In genomic region chr5:176481659-176482213, GRCh38 we compare ENCODE assay signal across 25 cellular contexts. TPM values are rescaled to one million over a fixed set of nuclear protein-coding genes. Genes with fewer than 3 reads are reported as not detected.
DNase-seq lines count a peak whose midpoint lies in the region; ATAC-seq, FAIRE-seq and TF ChIP-seq lines count a peak whose summit lies in the region.
"Had no signal": no experiment of that assay in that cellular context is flagged by ENCODE, and none has a peak within 500 bp of the region (broad histone marks: within the 10 kb centered on the region; RNA-seq: fewer than 3 reads in every experiment).

No MANE protein-coding gene starts in this region.

- no peak overlapping the region for H3K4me3 ChIP-seq in HEK293 (ENCODE audit: low read depth, low read length)
- H3K4me3 ChIP-seq: mucosa of descending colon, transverse colon had no signal

- no peaks in the 10 kb centered on the region for H3K9me3 Mint-ChIP-seq in activated CD4-positive, alpha-beta T cell treated with anti-CD3 and anti-CD28 coated beads, Interleukin-2, amount 10 ng/mL, durations not matched to agents 24 days and 14 days
- H3K9me3 Mint-ChIP-seq: activated naive CD4-positive, alpha-beta T cell treated with anti-CD3 and anti-CD28 coated beads for 36 hours; stimulated activated memory B cell treated with anti-CD40 and anti-IgM and Interleukin-4, amounts not matched to agents 10 μg/mL and 1 μg/mL and 100 μg/mL, for 72 hours; WTC11 had no signal

- intact Hi-C loops in activated CD4-positive, alpha-beta T cell treated with anti-CD3 and anti-CD28 coated beads, Interleukin-2, amount 10 ng/mL, durations not matched to agents 24 days and 14 days (cut with micrococcal nuclease), result no loop called here

- POLR2A ChIA-PET in HEK293 (lab: Yijun Ruan, JAX), result no interaction called here

- H3K4me3 Mint-ChIP-seq in activated CD4-positive, alpha-beta T cell treated with anti-CD3 and anti-CD28 coated beads, Interleukin-2, amount 10 ng/mL, durations not matched to agents 24 days and 14 days, result no peak overlapping the region
- H3K4me3 Mint-ChIP-seq: activated naive CD4-positive, alpha-beta T cell treated with anti-CD3 and anti-CD28 coated beads for 36 hours; stimulated activated memory B cell treated with anti-CD40 and anti-IgM and Interleukin-4, amounts not matched to agents 10 μg/mL and 1 μg/mL and 100 μg/mL, for 72 hours; WTC11 had no signal

- no peaks in the 10 kb centered on the region for H3K27me3 Mint-ChIP-seq in activated CD4-positive, alpha-beta T cell treated with anti-CD3 and anti-CD28 coated beads, Interleukin-2, amount 10 ng/mL, durations not matched to agents 24 days and 14 days
- H3K27me3 Mint-ChIP-seq: stimulated activated memory B cell treated with anti-CD40 and anti-IgM and Interleukin-4, amounts not matched to agents 10 μg/mL and 1 μg/mL and 100 μg/mL, for 72 hours had no signal

- peaks cover 26 to 59% of the 10 kb centered on the region in 2 experiments for H3K36me3 ChIP-seq in HEK293 (ENCODE audit: control insufficient read depth in 2 of 2, insufficient read depth in 1 of 2, low read length in 2 of 2)

- TF ChIP-seq CTCF in HEK293 (tag by site-specific recombination; IDR thresholded peaks at IDR 0.05), result no peak

- H3K36me3 Mint-ChIP-seq in activated CD4-positive, alpha-beta T cell treated with anti-CD3 and anti-CD28 coated beads, Interleukin-2, amount 10 ng/mL, durations not matched to agents 24 days and 14 days (ENCODE audit: low read depth), result peaks cover 45% of the 10 kb centered on the region

- no peak for FAIRE-seq in GM19239 (lab: Jason Lieb, UNC)
- FAIRE-seq: frontal cortex, H1 had no signal

- no peak for ATAC-seq in GM19467 (IDR thresholded peaks at IDR 0.05; ENCODE audit: unreplicated experiment)
- ATAC-seq: left cardiac atrium; mucosa of descending colon; stimulated activated memory B cell treated with anti-CD40 and anti-IgM and Interleukin-4, amounts not matched to agents 10 μg/mL and 1 μg/mL and 100 μg/mL, for 72 hours; WTC11 had no signal

- no peaks in the 10 kb centered on the region for H3K9me3 ChIP-seq in HEK293 (ENCODE audit: control insufficient read depth, insufficient read depth, low read depth, low read length)
- H3K9me3 ChIP-seq: mucosa of descending colon, transverse colon had no signal

- in situ Hi-C loops in ACHN (cut with HindIII; ENCODE audit: low pct_ligation_motif_present, low pct_unique_long_range_greater_than_20kb, low sequenced_read_pairs), result no loop called here

- DNase-seq in activated CD4-positive, alpha-beta T cell treated with anti-CD3 and anti-CD28 coated beads, Interleukin-2, amount 10 ng/mL, durations not matched to agents 24 days and 14 days, result no peak
- DNase-seq in activated CD4-positive, alpha-beta T cell treated with anti-CD3 and anti-CD28 coated beads, Interleukin-2, amount 50 U/mL, for 1 hour, result no peak
- DNase-seq in UCSD-AML1 (lab: John Stamatoyannopoulos, UW; ENCODE audit: unreplicated experiment) (peak; percentile 20), iris pigment epithelial cell (ENCODE audit: low read depth) (peak; percentile 76), GM19239 (ENCODE audit: insufficient read length, low spot score) (no peak), ACHN (no peak)
- DNase-seq: 8988T; activated CD8-positive, alpha-beta memory T cell treated with anti-CD3 and anti-CD28 coated beads, Interleukin-2, amount 50 U/mL, for 48 hours; activated naive CD4-positive, alpha-beta T cell treated with anti-CD3 and anti-CD28 coated beads for 36 hours; Calu3; cortex of kidney; GF-D8; KG1; left cardiac atrium; mucosa of descending colon; NCI-H1092 treated with DMSO at 0.1 percent for 48 hours; NCI-H524 treated with DMSO at 0.1 percent for 48 hours; transverse colon had no signal

- no peak overlapping the region for H3K27ac ChIP-seq in HEK293 (ENCODE audit: extremely low read depth, low read depth, low read length)
- H3K27ac ChIP-seq: HL-60, transverse colon had no signal

- H3K4me1 ChIP-seq in HEK293 (ENCODE audit: control insufficient read depth, insufficient read depth, low read length), result no peaks in the 10 kb centered on the region
- H3K4me1 ChIP-seq: transverse colon had no signal

- H3K4me1 Mint-ChIP-seq in activated CD4-positive, alpha-beta T cell treated with anti-CD3 and anti-CD28 coated beads, Interleukin-2, amount 10 ng/mL, durations not matched to agents 24 days and 14 days, result peaks cover 19% of the 10 kb centered on the region
- H3K4me1 Mint-ChIP-seq: WTC11 had no signal

- H3K27ac Mint-ChIP-seq in activated CD4-positive, alpha-beta T cell treated with anti-CD3 and anti-CD28 coated beads, Interleukin-2, amount 10 ng/mL, durations not matched to agents 24 days and 14 days, result peak overlapping the region; percentile 37
- H3K27ac Mint-ChIP-seq: activated naive CD4-positive, alpha-beta T cell treated with anti-CD3 and anti-CD28 coated beads for 36 hours; stimulated activated memory B cell treated with anti-CD40 and anti-IgM and Interleukin-4, amounts not matched to agents 10 μg/mL and 1 μg/mL and 100 μg/mL, for 72 hours; WTC11 had no signal

- CTCF ChIA-PET in HEK293 (lab: Yijun Ruan, JAX), result no interaction called here

TF ChIP-seq in HEK293, 187 proteins besides CTCF, POLR2A, EP300 and RAD21:
- TF ChIP-seq HIC1 (tag by site-specific recombination; IDR thresholded peaks at IDR 0.05), result no peak
- TF ChIP-seq ZNF184 (tag by site-specific recombination; IDR thresholded peaks at IDR 0.05), result peak; percentile 92

RNA-seq across cellular contexts. Expression of gene FAF2, which starts 33.6 kb away (rescaled TPM):
- 42.8 and 43.9 TPM in 2 replicates for total RNA-seq in activated CD4-positive, alpha-beta T cell treated with anti-CD3 and anti-CD28 coated beads, Interleukin-2, amount 10 ng/mL, durations not matched to agents 24 days and 14 days

RNA-seq across cellular contexts. Expression of gene RNF44, which starts 55.5 kb away (rescaled TPM):
- 71.4 and 74.0 TPM in 2 replicates for total RNA-seq in activated CD4-positive, alpha-beta T cell treated with anti-CD3 and anti-CD28 coated beads, Interleukin-2, amount 10 ng/mL, durations not matched to agents 24 days and 14 days

Comparison
In these comparisons a context has a peak if more than half of its experiments do, and no peak if none do; other contexts are left out.
1. DNase-seq: peak in UCSD-AML1 (single experiment) and iris pigment epithelial cell (single experiment); none in activated CD4-positive, alpha-beta T cell treated with anti-CD3 and anti-CD28 coated beads, Interleukin-2, amount 10 ng/mL, durations not matched to agents 24 days and 14 days (single experiment), activated CD4-positive, alpha-beta T cell treated with anti-CD3 and anti-CD28 coated beads, Interleukin-2, amount 50 U/mL, for 1 hour (single experiment), GM19239 (single experiment) and ACHN (single experiment).